16 cellular contexts compared by ENCODE assay signal in genomic region chr6:111147440-111147839, GRCh38.
DNase-seq lines count a peak whose midpoint lies in the region; ATAC-seq, FAIRE-seq and TF ChIP-seq lines count a peak whose summit lies in the region.
"Had no signal": no experiment of that assay in that cellular context is flagged by ENCODE, and none has a peak within 500 bp of the region (broad histone marks: within the 10 kb centered on the region; RNA-seq: fewer than 3 reads in every experiment).

No MANE protein-coding gene starts in this region.

- POLR2A ChIA-PET in A549 (lab: Yijun Ruan, JAX): no interaction called here

- WGBS in A549 (ENCODE audit: missing lambda C conversion rate): 55% methylated on average over 3 of the region's 3 CpGs
- 56 to 61% methylated on average over 3 of the region's 3 CpGs for WGBS in body of pancreas, 2 donors

- no peaks in the 10 kb centered on the region for H3K27me3 ChIP-seq in body of pancreas
- H3K27me3 ChIP-seq: BE2C had no signal

- no peak for TF ChIP-seq CTCF in A549 (IDR thresholded peaks at IDR 0.05)
- no peak for TF ChIP-seq CTCF in body of pancreas (IDR thresholded peaks at IDR 0.05)
- no peak for TF ChIP-seq CTCF in omental fat pad (IDR thresholded peaks at IDR 0.05)

- no peaks in the 10 kb centered on the region for H3K36me3 ChIP-seq in body of pancreas (replicated peaks in 1 of 2; ENCODE audit: insufficient read depth in 1 of 2, low read depth in 2 of 2)
- H3K36me3 ChIP-seq: BE2C had no signal

- TF ChIP-seq EP300 in A549 (IDR thresholded peaks at IDR 0.05): no peak

- TF ChIP-seq POLR2A in A549 (IDR thresholded peaks at IDR 0.05; ENCODE audit: low read length): no peak
- TF ChIP-seq POLR2A in body of pancreas (IDR thresholded peaks at IDR 0.05): no peak

- no peak overlapping the region for H3K4me2 ChIP-seq in A549

- H3K27ac ChIP-seq in A549: no peak overlapping the region
- no peak overlapping the region for H3K27ac ChIP-seq in body of pancreas
- H3K27ac ChIP-seq: C4-2B, HL-60 had no signal

- ATAC-seq in A549: no peak
- peak; percentile 15 for ATAC-seq in body of pancreas
- ATAC-seq in omental fat pad (ENCODE audit: low FRiP score): peak; percentile 28
- ATAC-seq in GM18517 (IDR thresholded peaks at IDR 0.05; ENCODE audit: unreplicated experiment): no peak
- ATAC-seq in HG02852 (IDR thresholded peaks at IDR 0.05; ENCODE audit: unreplicated experiment): no peak

- no peak for TF ChIP-seq RAD21 in A549 (conservative IDR thresholded peaks at IDR 0.05 in 1 of 2, IDR thresholded peaks at IDR 0.05 in 1 of 2)

- no peak for FAIRE-seq in A549 (lab: Jason Lieb, UNC)

- intact Hi-C loops in body of pancreas (cut with DNase I): no loop called here

- H3K9me3 ChIP-seq in A549 (no peaks in the 10 kb centered on the region), body of pancreas (no peaks in the 10 kb centered on the region)
- H3K9me3 ChIP-seq: BE2C had no signal

- CTCF ChIA-PET in A549 (lab: Yijun Ruan, JAX): no interaction called here

- DNase-seq in A549 (ENCODE audit: low read depth in 1 of 2, low spot score in 1 of 2) (no peak), body of pancreas (no peak), kidney tubule cell (ENCODE audit: low spot score) (peak; percentile 61), omental fat pad (ENCODE audit: low spot score) (no peak), NCI-H82 treated with DMSO at 0.1 percent for 48 hours (lab: John Stamatoyannopoulos, UW; ENCODE audit: unreplicated experiment) (no peak), HuH-7 (ENCODE audit: low spot score) (no peak)
- DNase-seq: BE2C; CD4-positive, alpha-beta memory T cell; DMS53; GF-D8; HCEC 1CT; HFFc6 had no signal

- H3K4me1 ChIP-seq in A549: no peaks in the 10 kb centered on the region
- H3K4me1 ChIP-seq in body of pancreas: peaks cover 20% of the 10 kb centered on the region
- H3K4me1 ChIP-seq: BE2C had no signal

- no peak overlapping the region for H3K4me3 ChIP-seq in A549
- no peak overlapping the region for H3K4me3 ChIP-seq in body of pancreas

TF ChIP-seq in A549, 52 proteins besides CTCF, POLR2A, EP300 and RAD21:
- TF ChIP-seq SMC3 (IDR thresholded peaks at IDR 0.05): no peak
- peak; percentile 47 for TF ChIP-seq MAFK (IDR thresholded peaks at IDR 0.05; ENCODE audit: partially characterized antibody)

Comparison
In these comparisons a context has a peak if more than half of its experiments do, and no peak if none do; other contexts are left out.
1. ATAC-seq: peak in body of pancreas (single experiment) and omental fat pad (single experiment); none in A549 (0 of 2), GM18517 (single experiment) and HG02852 (single experiment).